ENCODE assay signal across 1 cellular context in the genomic region with DNA sequence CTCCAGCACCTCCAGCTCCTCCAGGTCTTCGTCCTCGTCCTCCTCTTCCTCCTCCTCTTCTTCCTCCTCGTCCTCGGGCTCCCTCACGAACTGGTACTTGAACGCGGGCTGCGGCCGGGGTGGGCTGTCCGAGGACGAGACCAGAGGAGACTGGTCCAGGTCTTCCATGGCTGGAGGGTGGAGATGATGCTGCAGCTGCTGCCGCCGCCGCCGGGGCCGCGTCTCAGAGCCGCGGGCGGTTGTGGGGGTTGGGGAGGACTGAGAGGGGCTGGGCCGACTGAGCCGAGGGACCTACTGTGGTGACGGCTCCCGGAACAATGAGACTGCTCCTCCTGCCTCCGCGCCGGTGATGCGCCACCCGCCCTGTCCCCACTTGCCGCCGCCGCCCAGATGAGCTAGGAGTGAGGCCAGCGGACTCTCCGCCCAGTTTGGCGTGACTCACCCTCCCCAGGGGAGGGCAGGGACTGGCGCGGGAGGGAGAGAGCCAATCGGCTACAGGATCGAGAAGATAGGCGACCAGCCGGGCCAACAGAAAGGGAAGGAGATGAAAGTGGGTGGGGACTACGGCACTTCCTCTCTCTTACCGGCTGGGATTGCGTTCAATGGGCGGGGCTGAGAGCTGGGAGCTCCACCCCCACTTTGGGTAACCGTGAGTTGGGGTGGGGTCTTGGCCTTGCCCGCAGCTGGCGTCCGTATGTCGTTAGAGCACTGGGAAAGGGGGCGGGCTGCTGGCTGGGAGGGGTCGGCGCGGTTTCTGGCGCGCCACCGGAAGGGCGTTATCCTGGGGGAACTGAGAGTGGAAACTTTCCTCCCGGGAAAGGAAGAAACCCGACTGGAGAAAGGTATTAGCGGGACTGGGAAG.
TF ChIP-seq lines count a peak whose summit lies in the region.

A gene with protein sequence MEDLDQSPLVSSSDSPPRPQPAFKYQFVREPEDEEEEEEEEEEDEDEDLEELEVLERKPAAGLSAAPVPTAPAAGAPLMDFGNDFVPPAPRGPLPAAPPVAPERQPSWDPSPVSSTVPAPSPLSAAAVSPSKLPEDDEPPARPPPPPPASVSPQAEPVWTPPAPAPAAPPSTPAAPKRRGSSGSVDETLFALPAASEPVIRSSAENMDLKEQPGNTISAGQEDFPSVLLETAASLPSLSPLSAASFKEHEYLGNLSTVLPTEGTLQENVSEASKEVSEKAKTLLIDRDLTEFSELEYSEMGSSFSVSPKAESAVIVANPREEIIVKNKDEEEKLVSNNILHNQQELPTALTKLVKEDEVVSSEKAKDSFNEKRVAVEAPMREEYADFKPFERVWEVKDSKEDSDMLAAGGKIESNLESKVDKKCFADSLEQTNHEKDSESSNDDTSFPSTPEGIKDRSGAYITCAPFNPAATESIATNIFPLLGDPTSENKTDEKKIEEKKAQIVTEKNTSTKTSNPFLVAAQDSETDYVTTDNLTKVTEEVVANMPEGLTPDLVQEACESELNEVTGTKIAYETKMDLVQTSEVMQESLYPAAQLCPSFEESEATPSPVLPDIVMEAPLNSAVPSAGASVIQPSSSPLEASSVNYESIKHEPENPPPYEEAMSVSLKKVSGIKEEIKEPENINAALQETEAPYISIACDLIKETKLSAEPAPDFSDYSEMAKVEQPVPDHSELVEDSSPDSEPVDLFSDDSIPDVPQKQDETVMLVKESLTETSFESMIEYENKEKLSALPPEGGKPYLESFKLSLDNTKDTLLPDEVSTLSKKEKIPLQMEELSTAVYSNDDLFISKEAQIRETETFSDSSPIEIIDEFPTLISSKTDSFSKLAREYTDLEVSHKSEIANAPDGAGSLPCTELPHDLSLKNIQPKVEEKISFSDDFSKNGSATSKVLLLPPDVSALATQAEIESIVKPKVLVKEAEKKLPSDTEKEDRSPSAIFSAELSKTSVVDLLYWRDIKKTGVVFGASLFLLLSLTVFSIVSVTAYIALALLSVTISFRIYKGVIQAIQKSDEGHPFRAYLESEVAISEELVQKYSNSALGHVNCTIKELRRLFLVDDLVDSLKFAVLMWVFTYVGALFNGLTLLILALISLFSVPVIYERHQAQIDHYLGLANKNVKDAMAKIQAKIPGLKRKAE (minus strand): TSS at position 319 of the 862 bp plus-strand sequence. CDS start 151 bp downstream, at position 168.

TF ChIP-seq in IMR-90, 13 proteins besides CTCF, POLR2A, EP300 and RAD21 (continued from another document):
- TF ChIP-seq, protein P1, sequence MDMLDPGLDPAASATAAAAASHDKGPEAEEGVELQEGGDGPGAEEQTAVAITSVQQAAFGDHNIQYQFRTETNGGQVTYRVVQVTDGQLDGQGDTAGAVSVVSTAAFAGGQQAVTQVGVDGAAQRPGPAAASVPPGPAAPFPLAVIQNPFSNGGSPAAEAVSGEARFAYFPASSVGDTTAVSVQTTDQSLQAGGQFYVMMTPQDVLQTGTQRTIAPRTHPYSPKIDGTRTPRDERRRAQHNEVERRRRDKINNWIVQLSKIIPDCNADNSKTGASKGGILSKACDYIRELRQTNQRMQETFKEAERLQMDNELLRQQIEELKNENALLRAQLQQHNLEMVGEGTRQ (IDR thresholded peaks at IDR 0.05; ENCODE audit: low read depth, low read length), result 0 out of 2 replicates have a peak, but pooled peaks have one; percentile 6
- TF ChIP-seq MAFK (IDR thresholded peaks at IDR 0.05; ENCODE audit: low read depth, low read length) (no peak), RCOR1 (IDR thresholded peaks at IDR 0.05; ENCODE audit: insufficient replicate concordance, low read length) (no peak), CHD1 (IDR thresholded peaks at IDR 0.05; ENCODE audit: low read depth, low read length) (peak; percentile 76), CEBPB (IDR thresholded peaks at IDR 0.05; ENCODE audit: low read depth, low read length) (peak; percentile 41; the same call in 1 of the 2 replicates), MXI1 (IDR thresholded peaks at IDR 0.05; ENCODE audit: borderline replicate concordance, low read depth, low read length) (peak; percentile 69; the same call in 1 of the 2 replicates), FOS (IDR thresholded peaks at IDR 0.05; ENCODE audit: low read depth, low read length) (peak; percentile 95), MAZ (IDR thresholded peaks at IDR 0.05; ENCODE audit: borderline replicate concordance, low read depth, low read length) (peak; percentile 94)
